Comparison of ENCODE assay signal across 8 cellular contexts in genomic region chr7:65037740-65038678, GRCh38. TPM values are rescaled to one million over a fixed set of nuclear protein-coding genes. Genes with fewer than 3 reads are reported as not detected.
A peak's percentile ranks its signal among the peaks of the same experiment; 100 is the strongest.
DNase-seq lines count a peak whose midpoint lies in the region; ATAC-seq and TF ChIP-seq lines count a peak whose summit lies in the region.

No MANE protein-coding gene starts in this region.

- no peaks in the 10 kb centered on the region for H3K27me3 Mint-ChIP-seq in chondrocyte (ENCODE audit: low read depth)

- H3K36me3 Mint-ChIP-seq in chondrocyte (ENCODE audit: low read depth) = no peaks in the 10 kb centered on the region

- peak overlapping the region; percentile 78 for H3K27ac Mint-ChIP-seq in chondrocyte (ENCODE audit: unreplicated experiment)

- DNase-seq in BE2C (peak; percentile 95), NCI-H446 treated with DMSO at 0.1 percent for 48 hours (lab: John Stamatoyannopoulos, UW) (peak; percentile 56), chondrocyte (ENCODE audit: low spot score) (peak; percentile 96), left colon (peak; percentile 92 to 93)
- DNase-seq in activated CD4-positive, alpha-beta T cell treated with anti-CD3 and anti-CD28 coated beads for 1 hour = peak; percentile 91
- DNase-seq in stimulated activated CD4-positive, alpha-beta T cell treated with anti-CD3 and anti-CD28 coated beads, Interleukin-1b, Interleukin-23, amount 100 ng/mL, for 48 hours = peak; percentile 91

- peak; percentile 73 for TF ChIP-seq POLR2A in GM19193 (IDR thresholded peaks at IDR 0.05; ENCODE audit: extremely low read depth, insufficient read depth, insufficient read length)

- no peaks in the 10 kb centered on the region for H3K9me3 ChIP-seq in BE2C

- H3K9me3 Mint-ChIP-seq in chondrocyte (ENCODE audit: low read depth) = no peaks in the 10 kb centered on the region

- H3K27me3 ChIP-seq in BE2C = no peaks in the 10 kb centered on the region

- peak; percentile 18 for TF ChIP-seq CTCF in BE2C (IDR thresholded peaks at IDR 0.05; ENCODE audit: low read depth, low read length)
- peak; percentile 26 for TF ChIP-seq CTCF in chondrocyte (IDR thresholded peaks at IDR 0.05)

- intact Hi-C loops in left colon (cut with DNase I, micrococcal nuclease) = no loop called here

- H3K36me3 ChIP-seq in BE2C = no peaks in the 10 kb centered on the region

- no peaks in the 10 kb centered on the region for H3K4me1 ChIP-seq in BE2C

- peak; percentile 68 for ATAC-seq in HG03378 (IDR thresholded peaks at IDR 0.05; ENCODE audit: unreplicated experiment)
- ATAC-seq in left colon = peak; percentile 92

- peak overlapping the region; percentile 73 for H3K4me3 Mint-ChIP-seq in chondrocyte (ENCODE audit: unreplicated experiment)

- H3K4me1 Mint-ChIP-seq in chondrocyte (ENCODE audit: low read depth) = peaks cover 16% of the 10 kb centered on the region

- H3K4me3 ChIP-seq in BE2C (ENCODE audit: low read depth, low read length) = peak overlapping the region; percentile 66

RNA-seq across cellular contexts. Expression of gene ERV3-1, which starts 31.5 kb away (rescaled TPM):
- polyA plus RNA-seq in BE2C (2012; ENCODE audit: insufficient read depth, insufficient read length, low read depth) = 2.5 TPM
- total RNA-seq in chondrocyte (10.1 to 20.2 TPM (median 10.8 TPM) in 3 replicates), left colon (1 to 10 TPM; 5.6 to 7.4 TPM)

RNA-seq across cellular contexts. Expression of gene ZNF117, which starts 47.2 kb away (rescaled TPM):
- polyA plus RNA-seq in BE2C (2012; ENCODE audit: insufficient read depth, insufficient read length, low read depth) = 0.63 TPM
- 4.7 to 12.0 TPM (median 6.9 TPM) in 3 replicates for total RNA-seq in chondrocyte
- total RNA-seq in left colon = 1 to 10 TPM; 3.3 to 3.4 TPM

Comparison
In these comparisons a context has a peak if more than half of its experiments do, and no peak if none do; other contexts are left out.
1. Peak in every context shown above with its lines: DNase-seq, ATAC-seq and H3K4me3 ChIP-seq.